1 cellular context compared by ENCODE assay signal in the genomic region with DNA sequence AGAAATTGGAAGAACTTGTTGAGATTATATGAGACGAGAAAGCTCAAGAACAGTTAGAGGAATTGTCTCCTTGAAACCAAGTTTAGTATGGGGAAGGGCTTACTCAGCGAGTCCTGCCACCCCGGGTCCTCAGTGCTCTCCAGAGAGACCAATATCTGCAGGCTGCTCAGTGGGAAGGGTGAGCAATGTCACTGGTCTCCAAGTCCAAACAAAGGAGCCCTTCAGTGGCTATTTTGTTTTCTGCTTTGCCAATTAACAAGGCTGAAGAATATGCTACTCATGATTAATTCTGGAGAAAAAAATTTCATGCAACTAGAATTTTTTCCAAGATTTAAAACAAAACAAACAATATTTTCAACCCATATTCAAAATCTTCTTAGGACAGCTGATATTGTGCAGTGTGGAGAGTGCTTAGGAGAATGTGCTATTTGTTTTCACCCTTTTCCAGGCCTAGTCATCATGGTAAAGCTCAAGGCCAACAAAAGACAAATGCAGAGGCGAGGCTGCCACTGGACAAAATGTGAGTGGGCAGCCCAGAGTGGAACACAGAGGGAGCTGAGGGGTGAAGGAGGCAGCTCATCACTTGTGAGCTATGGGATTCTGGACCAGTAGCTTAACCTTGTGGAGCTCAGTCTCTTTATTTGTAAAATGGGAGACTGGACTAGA.
TF ChIP-seq lines count a peak whose summit lies in the region.

No MANE protein-coding gene starts in this region.

TF ChIP-seq in HepG2, 621 proteins besides CTCF, POLR2A, EP300 and RAD21 (continued from another document and continues in another):
- TF ChIP-seq, protein P1, sequence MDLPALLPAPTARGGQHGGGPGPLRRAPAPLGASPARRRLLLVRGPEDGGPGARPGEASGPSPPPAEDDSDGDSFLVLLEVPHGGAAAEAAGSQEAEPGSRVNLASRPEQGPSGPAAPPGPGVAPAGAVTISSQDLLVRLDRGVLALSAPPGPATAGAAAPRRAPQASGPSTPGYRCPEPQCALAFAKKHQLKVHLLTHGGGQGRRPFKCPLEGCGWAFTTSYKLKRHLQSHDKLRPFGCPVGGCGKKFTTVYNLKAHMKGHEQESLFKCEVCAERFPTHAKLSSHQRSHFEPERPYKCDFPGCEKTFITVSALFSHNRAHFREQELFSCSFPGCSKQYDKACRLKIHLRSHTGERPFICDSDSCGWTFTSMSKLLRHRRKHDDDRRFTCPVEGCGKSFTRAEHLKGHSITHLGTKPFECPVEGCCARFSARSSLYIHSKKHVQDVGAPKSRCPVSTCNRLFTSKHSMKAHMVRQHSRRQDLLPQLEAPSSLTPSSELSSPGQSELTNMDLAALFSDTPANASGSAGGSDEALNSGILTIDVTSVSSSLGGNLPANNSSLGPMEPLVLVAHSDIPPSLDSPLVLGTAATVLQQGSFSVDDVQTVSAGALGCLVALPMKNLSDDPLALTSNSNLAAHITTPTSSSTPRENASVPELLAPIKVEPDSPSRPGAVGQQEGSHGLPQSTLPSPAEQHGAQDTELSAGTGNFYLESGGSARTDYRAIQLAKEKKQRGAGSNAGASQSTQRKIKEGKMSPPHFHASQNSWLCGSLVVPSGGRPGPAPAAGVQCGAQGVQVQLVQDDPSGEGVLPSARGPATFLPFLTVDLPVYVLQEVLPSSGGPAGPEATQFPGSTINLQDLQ (CRISPR knock-in tag; IDR thresholded peaks at IDR 0.05) = no peak
- TF ChIP-seq SMAD3 (CRISPR knock-in tag; IDR thresholded peaks at IDR 0.05) = no peak
- no peak for TF ChIP-seq ZBTB7A (CRISPR knock-in tag; IDR thresholded peaks at IDR 0.05)
- TF ChIP-seq ELF4 (CRISPR knock-in tag; IDR thresholded peaks at IDR 0.05; ENCODE audit: borderline replicate concordance) = no peak
- TF ChIP-seq, protein P2, sequence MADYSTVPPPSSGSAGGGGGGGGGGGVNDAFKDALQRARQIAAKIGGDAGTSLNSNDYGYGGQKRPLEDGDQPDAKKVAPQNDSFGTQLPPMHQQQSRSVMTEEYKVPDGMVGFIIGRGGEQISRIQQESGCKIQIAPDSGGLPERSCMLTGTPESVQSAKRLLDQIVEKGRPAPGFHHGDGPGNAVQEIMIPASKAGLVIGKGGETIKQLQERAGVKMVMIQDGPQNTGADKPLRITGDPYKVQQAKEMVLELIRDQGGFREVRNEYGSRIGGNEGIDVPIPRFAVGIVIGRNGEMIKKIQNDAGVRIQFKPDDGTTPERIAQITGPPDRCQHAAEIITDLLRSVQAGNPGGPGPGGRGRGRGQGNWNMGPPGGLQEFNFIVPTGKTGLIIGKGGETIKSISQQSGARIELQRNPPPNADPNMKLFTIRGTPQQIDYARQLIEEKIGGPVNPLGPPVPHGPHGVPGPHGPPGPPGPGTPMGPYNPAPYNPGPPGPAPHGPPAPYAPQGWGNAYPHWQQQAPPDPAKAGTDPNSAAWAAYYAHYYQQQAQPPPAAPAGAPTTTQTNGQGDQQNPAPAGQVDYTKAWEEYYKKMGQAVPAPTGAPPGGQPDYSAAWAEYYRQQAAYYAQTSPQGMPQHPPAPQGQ (CRISPR knock-in tag; IDR thresholded peaks at IDR 0.05; ENCODE audit: borderline replicate concordance) = no peak
- no peak for TF ChIP-seq SYNCRIP (IDR thresholded peaks at IDR 0.05; ENCODE audit: insufficient read depth, low read depth, low read length)
- TF ChIP-seq, protein P3, sequence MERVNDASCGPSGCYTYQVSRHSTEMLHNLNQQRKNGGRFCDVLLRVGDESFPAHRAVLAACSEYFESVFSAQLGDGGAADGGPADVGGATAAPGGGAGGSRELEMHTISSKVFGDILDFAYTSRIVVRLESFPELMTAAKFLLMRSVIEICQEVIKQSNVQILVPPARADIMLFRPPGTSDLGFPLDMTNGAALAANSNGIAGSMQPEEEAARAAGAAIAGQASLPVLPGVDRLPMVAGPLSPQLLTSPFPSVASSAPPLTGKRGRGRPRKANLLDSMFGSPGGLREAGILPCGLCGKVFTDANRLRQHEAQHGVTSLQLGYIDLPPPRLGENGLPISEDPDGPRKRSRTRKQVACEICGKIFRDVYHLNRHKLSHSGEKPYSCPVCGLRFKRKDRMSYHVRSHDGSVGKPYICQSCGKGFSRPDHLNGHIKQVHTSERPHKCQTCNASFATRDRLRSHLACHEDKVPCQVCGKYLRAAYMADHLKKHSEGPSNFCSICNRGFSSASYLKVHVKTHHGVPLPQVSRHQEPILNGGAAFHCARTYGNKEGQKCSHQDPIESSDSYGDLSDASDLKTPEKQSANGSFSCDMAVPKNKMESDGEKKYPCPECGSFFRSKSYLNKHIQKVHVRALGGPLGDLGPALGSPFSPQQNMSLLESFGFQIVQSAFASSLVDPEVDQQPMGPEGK (CRISPR knock-in tag; IDR thresholded peaks at IDR 0.05) = no peak
- TF ChIP-seq ZNF629 (CRISPR knock-in tag; conservative IDR thresholded peaks at IDR 0.05) = peak; percentile 31; the same call in 1 of the 2 replicates
- no peak for TF ChIP-seq ZNF180 (CRISPR knock-in tag; IDR thresholded peaks at IDR 0.05; ENCODE audit: borderline replicate concordance, low read depth)
- no peak for TF ChIP-seq PCBP1 (IDR thresholded peaks at IDR 0.05; ENCODE audit: borderline replicate concordance, low read depth, low read length)
- TF ChIP-seq, protein P4, sequence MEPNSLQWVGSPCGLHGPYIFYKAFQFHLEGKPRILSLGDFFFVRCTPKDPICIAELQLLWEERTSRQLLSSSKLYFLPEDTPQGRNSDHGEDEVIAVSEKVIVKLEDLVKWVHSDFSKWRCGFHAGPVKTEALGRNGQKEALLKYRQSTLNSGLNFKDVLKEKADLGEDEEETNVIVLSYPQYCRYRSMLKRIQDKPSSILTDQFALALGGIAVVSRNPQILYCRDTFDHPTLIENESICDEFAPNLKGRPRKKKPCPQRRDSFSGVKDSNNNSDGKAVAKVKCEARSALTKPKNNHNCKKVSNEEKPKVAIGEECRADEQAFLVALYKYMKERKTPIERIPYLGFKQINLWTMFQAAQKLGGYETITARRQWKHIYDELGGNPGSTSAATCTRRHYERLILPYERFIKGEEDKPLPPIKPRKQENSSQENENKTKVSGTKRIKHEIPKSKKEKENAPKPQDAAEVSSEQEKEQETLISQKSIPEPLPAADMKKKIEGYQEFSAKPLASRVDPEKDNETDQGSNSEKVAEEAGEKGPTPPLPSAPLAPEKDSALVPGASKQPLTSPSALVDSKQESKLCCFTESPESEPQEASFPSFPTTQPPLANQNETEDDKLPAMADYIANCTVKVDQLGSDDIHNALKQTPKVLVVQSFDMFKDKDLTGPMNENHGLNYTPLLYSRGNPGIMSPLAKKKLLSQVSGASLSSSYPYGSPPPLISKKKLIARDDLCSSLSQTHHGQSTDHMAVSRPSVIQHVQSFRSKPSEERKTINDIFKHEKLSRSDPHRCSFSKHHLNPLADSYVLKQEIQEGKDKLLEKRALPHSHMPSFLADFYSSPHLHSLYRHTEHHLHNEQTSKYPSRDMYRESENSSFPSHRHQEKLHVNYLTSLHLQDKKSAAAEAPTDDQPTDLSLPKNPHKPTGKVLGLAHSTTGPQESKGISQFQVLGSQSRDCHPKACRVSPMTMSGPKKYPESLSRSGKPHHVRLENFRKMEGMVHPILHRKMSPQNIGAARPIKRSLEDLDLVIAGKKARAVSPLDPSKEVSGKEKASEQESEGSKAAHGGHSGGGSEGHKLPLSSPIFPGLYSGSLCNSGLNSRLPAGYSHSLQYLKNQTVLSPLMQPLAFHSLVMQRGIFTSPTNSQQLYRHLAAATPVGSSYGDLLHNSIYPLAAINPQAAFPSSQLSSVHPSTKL (CRISPR knock-in tag; IDR thresholded peaks at IDR 0.05) = peak; percentile 84; the same call in 1 of the 2 replicates
- TF ChIP-seq SOX5 (CRISPR knock-in tag; IDR thresholded peaks at IDR 0.05; ENCODE audit: borderline replicate concordance) = peak; percentile 28; the same call in 1 of the 2 replicates
- TF ChIP-seq ZNF335 (CRISPR knock-in tag; IDR thresholded peaks at IDR 0.05) = no peak
- TF ChIP-seq, protein P5, sequence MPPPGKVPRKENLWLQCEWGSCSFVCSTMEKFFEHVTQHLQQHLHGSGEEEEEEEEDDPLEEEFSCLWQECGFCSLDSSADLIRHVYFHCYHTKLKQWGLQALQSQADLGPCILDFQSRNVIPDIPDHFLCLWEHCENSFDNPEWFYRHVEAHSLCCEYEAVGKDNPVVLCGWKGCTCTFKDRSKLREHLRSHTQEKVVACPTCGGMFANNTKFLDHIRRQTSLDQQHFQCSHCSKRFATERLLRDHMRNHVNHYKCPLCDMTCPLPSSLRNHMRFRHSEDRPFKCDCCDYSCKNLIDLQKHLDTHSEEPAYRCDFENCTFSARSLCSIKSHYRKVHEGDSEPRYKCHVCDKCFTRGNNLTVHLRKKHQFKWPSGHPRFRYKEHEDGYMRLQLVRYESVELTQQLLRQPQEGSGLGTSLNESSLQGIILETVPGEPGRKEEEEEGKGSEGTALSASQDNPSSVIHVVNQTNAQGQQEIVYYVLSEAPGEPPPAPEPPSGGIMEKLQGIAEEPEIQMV (CRISPR knock-in tag; IDR thresholded peaks at IDR 0.05; ENCODE audit: low read depth) = no peak
- TF ChIP-seq SAFB2 (CRISPR knock-in tag; IDR thresholded peaks at IDR 0.05; ENCODE audit: borderline replicate concordance, low read depth) = no peak
- no peak for TF ChIP-seq NFYB (CRISPR knock-in tag; IDR thresholded peaks at IDR 0.05)
- 0 out of 2 replicates have a peak, but pooled peaks have one; percentile 18 for TF ChIP-seq KDM3A (CRISPR knock-in tag; IDR thresholded peaks at IDR 0.05; ENCODE audit: low read depth)
- TF ChIP-seq ZNF251 (CRISPR knock-in tag; IDR thresholded peaks at IDR 0.05) = no peak
- no peak for TF ChIP-seq HMGA1 (CRISPR knock-in tag; conservative IDR thresholded peaks at IDR 0.05)
- TF ChIP-seq HNRNPH1 (optimal IDR thresholded peaks at IDR 0.05; ENCODE audit: low read depth, low read length) = no peak
- TF ChIP-seq ZFX (CRISPR knock-in tag; IDR thresholded peaks at IDR 0.05; ENCODE audit: low read depth) = peak; percentile 58; the same call in 1 of the 2 replicates
- TF ChIP-seq NFE2L1 (CRISPR knock-in tag; IDR thresholded peaks at IDR 0.05; ENCODE audit: borderline replicate concordance) = no peak
- TF ChIP-seq, protein P6, sequence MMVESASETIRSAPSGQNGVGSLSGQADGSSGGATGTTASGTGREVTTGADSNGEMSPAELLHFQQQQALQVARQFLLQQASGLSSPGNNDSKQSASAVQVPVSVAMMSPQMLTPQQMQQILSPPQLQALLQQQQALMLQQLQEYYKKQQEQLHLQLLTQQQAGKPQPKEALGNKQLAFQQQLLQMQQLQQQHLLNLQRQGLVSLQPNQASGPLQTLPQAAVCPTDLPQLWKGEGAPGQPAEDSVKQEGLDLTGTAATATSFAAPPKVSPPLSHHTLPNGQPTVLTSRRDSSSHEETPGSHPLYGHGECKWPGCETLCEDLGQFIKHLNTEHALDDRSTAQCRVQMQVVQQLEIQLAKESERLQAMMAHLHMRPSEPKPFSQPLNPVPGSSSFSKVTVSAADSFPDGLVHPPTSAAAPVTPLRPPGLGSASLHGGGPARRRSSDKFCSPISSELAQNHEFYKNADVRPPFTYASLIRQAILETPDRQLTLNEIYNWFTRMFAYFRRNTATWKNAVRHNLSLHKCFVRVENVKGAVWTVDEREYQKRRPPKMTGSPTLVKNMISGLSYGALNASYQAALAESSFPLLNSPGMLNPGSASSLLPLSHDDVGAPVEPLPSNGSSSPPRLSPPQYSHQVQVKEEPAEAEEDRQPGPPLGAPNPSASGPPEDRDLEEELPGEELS (CRISPR knock-in tag; IDR thresholded peaks at IDR 0.05) = peak; percentile 47
- TF ChIP-seq FOSL2 (CRISPR knock-in tag; IDR thresholded peaks at IDR 0.05) = peak; percentile 85
- no peak for TF ChIP-seq SRSF4 (IDR thresholded peaks at IDR 0.05; ENCODE audit: low read depth, low read length, poor library complexity, severe bottlenecking)
- TF ChIP-seq ISX (CRISPR knock-in tag; conservative IDR thresholded peaks at IDR 0.05) = no peak
- TF ChIP-seq KDM5A (IDR thresholded peaks at IDR 0.05; ENCODE audit: borderline replicate concordance, low read length) = no peak
- TF ChIP-seq ATAD3A (CRISPR knock-in tag; IDR thresholded peaks at IDR 0.05) = no peak
- TF ChIP-seq FOXM1 (CRISPR knock-in tag; IDR thresholded peaks at IDR 0.05) = no peak
- 0 out of 2 replicates have a peak, but pooled peaks have one; percentile 55 for TF ChIP-seq ZNF441 (CRISPR knock-in tag; IDR thresholded peaks at IDR 0.05; ENCODE audit: borderline replicate concordance)
- no peak for TF ChIP-seq RAD51 (IDR thresholded peaks at IDR 0.05; ENCODE audit: borderline replicate concordance)
- no peak for TF ChIP-seq ZNF788 (CRISPR knock-in tag; IDR thresholded peaks at IDR 0.05; ENCODE audit: borderline replicate concordance)
- TF ChIP-seq, protein P7, sequence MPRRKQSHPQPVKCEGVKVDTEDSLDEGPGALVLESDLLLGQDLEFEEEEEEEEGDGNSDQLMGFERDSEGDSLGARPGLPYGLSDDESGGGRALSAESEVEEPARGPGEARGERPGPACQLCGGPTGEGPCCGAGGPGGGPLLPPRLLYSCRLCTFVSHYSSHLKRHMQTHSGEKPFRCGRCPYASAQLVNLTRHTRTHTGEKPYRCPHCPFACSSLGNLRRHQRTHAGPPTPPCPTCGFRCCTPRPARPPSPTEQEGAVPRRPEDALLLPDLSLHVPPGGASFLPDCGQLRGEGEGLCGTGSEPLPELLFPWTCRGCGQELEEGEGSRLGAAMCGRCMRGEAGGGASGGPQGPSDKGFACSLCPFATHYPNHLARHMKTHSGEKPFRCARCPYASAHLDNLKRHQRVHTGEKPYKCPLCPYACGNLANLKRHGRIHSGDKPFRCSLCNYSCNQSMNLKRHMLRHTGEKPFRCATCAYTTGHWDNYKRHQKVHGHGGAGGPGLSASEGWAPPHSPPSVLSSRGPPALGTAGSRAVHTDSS (CRISPR knock-in tag; conservative IDR thresholded peaks at IDR 0.05) = no peak
- no peak for TF ChIP-seq NR2F6 (IDR thresholded peaks at IDR 0.05)
- no peak for TF ChIP-seq NR2F6 (CRISPR knock-in tag; IDR thresholded peaks at IDR 0.05)
- TF ChIP-seq HNF4A (CRISPR knock-in tag; IDR thresholded peaks at IDR 0.05) = peak; percentile 63
- no peak for TF ChIP-seq ZSCAN22 (CRISPR knock-in tag; IDR thresholded peaks at IDR 0.05)
- TF ChIP-seq, protein P8, sequence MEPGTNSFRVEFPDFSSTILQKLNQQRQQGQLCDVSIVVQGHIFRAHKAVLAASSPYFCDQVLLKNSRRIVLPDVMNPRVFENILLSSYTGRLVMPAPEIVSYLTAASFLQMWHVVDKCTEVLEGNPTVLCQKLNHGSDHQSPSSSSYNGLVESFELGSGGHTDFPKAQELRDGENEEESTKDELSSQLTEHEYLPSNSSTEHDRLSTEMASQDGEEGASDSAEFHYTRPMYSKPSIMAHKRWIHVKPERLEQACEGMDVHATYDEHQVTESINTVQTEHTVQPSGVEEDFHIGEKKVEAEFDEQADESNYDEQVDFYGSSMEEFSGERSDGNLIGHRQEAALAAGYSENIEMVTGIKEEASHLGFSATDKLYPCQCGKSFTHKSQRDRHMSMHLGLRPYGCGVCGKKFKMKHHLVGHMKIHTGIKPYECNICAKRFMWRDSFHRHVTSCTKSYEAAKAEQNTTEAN (CRISPR knock-in tag; conservative IDR thresholded peaks at IDR 0.05) = no peak
